Comparison of ENCODE assay signal across 1 cellular context in the genomic region with DNA sequence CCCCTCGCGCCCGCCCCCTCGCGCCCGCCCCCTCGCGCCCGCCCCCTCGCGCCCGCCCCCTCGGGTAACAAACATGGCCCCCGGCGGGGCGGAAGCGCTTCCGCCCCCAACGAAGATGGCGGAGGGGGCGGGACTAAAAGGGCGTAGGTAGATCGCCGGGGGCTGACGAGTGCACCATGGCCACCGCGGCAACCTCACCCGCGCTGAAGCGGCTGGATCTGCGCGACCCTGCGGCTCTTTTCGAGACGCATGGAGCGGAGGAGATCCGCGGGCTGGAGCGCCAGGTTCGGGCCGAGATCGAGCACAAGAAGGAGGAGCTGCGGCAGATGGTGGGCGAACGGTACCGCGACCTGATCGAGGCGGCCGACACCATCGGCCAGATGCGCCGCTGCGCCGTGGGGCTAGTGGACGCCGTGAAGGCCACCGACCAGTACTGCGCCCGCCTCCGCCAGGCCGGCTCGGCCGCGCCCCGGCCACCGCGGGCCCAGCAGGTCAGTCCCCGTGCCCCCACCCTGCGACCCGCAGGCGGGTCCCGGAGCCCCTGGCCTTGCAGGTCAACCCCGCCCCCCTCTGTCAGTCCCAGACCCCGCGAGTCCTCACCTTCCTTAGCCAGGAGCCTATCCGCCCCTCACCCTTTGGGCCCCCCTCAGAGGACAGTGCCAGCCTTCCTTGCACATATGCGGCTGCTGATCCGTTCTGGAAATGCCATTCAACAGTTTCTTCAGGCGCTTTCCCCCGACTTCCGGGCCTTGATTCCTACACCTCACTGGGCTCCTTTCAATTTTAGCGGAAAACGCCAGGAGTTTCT.
TF ChIP-seq lines count a peak whose summit lies in the region.

A gene with protein sequence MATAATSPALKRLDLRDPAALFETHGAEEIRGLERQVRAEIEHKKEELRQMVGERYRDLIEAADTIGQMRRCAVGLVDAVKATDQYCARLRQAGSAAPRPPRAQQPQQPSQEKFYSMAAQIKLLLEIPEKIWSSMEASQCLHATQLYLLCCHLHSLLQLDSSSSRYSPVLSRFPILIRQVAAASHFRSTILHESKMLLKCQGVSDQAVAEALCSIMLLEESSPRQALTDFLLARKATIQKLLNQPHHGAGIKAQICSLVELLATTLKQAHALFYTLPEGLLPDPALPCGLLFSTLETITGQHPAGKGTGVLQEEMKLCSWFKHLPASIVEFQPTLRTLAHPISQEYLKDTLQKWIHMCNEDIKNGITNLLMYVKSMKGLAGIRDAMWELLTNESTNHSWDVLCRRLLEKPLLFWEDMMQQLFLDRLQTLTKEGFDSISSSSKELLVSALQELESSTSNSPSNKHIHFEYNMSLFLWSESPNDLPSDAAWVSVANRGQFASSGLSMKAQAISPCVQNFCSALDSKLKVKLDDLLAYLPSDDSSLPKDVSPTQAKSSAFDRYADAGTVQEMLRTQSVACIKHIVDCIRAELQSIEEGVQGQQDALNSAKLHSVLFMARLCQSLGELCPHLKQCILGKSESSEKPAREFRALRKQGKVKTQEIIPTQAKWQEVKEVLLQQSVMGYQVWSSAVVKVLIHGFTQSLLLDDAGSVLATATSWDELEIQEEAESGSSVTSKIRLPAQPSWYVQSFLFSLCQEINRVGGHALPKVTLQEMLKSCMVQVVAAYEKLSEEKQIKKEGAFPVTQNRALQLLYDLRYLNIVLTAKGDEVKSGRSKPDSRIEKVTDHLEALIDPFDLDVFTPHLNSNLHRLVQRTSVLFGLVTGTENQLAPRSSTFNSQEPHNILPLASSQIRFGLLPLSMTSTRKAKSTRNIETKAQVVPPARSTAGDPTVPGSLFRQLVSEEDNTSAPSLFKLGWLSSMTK (plus strand): TSS at position 162 of the 808 bp plus-strand sequence. CDS start 15 bp downstream, at position 177.

TF ChIP-seq in K562, 482 proteins besides CTCF, POLR2A, EP300 and RAD21 (continued from another document and continues in another):
- TF ChIP-seq SMARCB1 (IDR thresholded peaks at IDR 0.05; ENCODE audit: insufficient read length, low read depth) (no peak), POLR2B (IDR thresholded peaks at IDR 0.05; ENCODE audit: low read depth, partially characterized antibody) (peak; percentile 79), ZNF239 (CRISPR knock-in tag; IDR thresholded peaks at IDR 0.05) (no peak), RFX5 (IDR thresholded peaks at IDR 0.05; ENCODE audit: low read depth, low read length) (no peak), GABPB2 (CRISPR knock-in tag; conservative IDR thresholded peaks at IDR 0.05) (no peak), HCFC1 (IDR thresholded peaks at IDR 0.05; ENCODE audit: low read depth, low read length) (peak; percentile 82), KAT8 (IDR thresholded peaks at IDR 0.05; ENCODE audit: low read depth) (no peak), ZNF174 (CRISPR knock-in tag; IDR thresholded peaks at IDR 0.05) (no peak), ZFP1 (CRISPR knock-in tag; IDR thresholded peaks at IDR 0.05) (no peak), TBP (optimal IDR thresholded peaks at IDR 0.05; ENCODE audit: low read depth, low read length) (peak; percentile 30), TEAD1 (CRISPR knock-in tag; IDR thresholded peaks at IDR 0.05) (no peak), TBL1XR1 (IDR thresholded peaks at IDR 0.05; ENCODE audit: low read length in 2 of 2) (no peak), SIN3A (IDR thresholded peaks at IDR 0.05; ENCODE audit: borderline replicate concordance in 2 of 2, control insufficient read depth in 1 of 2, low read depth in 2 of 2, low read length in 2 of 2) (peak in 1 of 2 experiments; percentile 65; a peak in 2 of 4 replicates), ZNF551 (CRISPR knock-in tag; IDR thresholded peaks at IDR 0.05) (no peak), ZBTB1 (CRISPR knock-in tag; IDR thresholded peaks at IDR 0.05; ENCODE audit: borderline replicate concordance, low read depth) (no peak), HMBOX1 (IDR thresholded peaks at IDR 0.05) (no peak), ZNF696 (CRISPR knock-in tag; conservative IDR thresholded peaks at IDR 0.05) (no peak), ZNF668 (CRISPR knock-in tag; IDR thresholded peaks at IDR 0.05) (no peak), HDAC3 (IDR thresholded peaks at IDR 0.05; ENCODE audit: borderline replicate concordance, partially characterized antibody) (no peak), CHD2 (IDR thresholded peaks at IDR 0.05; ENCODE audit: low read depth, low read length) (no peak), ZNF175 (CRISPR knock-in tag; IDR thresholded peaks at IDR 0.05; ENCODE audit: low read depth) (no peak), SIX5 (IDR thresholded peaks at IDR 0.05; ENCODE audit: borderline replicate concordance in 1 of 2, insufficient read depth in 1 of 2, low read depth in 1 of 2, low read length in 2 of 2) (peak; percentile 20 to 37; a peak in 2 of 4 replicates)
- TF ChIP-seq, protein P1, sequence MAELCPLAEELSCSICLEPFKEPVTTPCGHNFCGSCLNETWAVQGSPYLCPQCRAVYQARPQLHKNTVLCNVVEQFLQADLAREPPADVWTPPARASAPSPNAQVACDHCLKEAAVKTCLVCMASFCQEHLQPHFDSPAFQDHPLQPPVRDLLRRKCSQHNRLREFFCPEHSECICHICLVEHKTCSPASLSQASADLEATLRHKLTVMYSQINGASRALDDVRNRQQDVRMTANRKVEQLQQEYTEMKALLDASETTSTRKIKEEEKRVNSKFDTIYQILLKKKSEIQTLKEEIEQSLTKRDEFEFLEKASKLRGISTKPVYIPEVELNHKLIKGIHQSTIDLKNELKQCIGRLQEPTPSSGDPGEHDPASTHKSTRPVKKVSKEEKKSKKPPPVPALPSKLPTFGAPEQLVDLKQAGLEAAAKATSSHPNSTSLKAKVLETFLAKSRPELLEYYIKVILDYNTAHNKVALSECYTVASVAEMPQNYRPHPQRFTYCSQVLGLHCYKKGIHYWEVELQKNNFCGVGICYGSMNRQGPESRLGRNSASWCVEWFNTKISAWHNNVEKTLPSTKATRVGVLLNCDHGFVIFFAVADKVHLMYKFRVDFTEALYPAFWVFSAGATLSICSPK (IDR thresholded peaks at IDR 0.05; ENCODE audit: borderline replicate concordance) = no peak
- TF ChIP-seq, protein P2, sequence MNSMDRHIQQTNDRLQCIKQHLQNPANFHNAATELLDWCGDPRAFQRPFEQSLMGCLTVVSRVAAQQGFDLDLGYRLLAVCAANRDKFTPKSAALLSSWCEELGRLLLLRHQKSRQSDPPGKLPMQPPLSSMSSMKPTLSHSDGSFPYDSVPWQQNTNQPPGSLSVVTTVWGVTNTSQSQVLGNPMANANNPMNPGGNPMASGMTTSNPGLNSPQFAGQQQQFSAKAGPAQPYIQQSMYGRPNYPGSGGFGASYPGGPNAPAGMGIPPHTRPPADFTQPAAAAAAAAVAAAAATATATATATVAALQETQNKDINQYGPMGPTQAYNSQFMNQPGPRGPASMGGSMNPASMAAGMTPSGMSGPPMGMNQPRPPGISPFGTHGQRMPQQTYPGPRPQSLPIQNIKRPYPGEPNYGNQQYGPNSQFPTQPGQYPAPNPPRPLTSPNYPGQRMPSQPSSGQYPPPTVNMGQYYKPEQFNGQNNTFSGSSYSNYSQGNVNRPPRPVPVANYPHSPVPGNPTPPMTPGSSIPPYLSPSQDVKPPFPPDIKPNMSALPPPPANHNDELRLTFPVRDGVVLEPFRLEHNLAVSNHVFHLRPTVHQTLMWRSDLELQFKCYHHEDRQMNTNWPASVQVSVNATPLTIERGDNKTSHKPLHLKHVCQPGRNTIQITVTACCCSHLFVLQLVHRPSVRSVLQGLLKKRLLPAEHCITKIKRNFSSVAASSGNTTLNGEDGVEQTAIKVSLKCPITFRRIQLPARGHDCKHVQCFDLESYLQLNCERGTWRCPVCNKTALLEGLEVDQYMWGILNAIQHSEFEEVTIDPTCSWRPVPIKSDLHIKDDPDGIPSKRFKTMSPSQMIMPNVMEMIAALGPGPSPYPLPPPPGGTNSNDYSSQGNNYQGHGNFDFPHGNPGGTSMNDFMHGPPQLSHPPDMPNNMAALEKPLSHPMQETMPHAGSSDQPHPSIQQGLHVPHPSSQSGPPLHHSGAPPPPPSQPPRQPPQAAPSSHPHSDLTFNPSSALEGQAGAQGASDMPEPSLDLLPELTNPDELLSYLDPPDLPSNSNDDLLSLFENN (IDR thresholded peaks at IDR 0.05; ENCODE audit: low read depth in 2 of 2, low read length in 2 of 2) = 0 out of 4 replicates have a peak, but pooled peaks of 1 of the 2 experiments have one; percentile 38
- TF ChIP-seq, protein P3, sequence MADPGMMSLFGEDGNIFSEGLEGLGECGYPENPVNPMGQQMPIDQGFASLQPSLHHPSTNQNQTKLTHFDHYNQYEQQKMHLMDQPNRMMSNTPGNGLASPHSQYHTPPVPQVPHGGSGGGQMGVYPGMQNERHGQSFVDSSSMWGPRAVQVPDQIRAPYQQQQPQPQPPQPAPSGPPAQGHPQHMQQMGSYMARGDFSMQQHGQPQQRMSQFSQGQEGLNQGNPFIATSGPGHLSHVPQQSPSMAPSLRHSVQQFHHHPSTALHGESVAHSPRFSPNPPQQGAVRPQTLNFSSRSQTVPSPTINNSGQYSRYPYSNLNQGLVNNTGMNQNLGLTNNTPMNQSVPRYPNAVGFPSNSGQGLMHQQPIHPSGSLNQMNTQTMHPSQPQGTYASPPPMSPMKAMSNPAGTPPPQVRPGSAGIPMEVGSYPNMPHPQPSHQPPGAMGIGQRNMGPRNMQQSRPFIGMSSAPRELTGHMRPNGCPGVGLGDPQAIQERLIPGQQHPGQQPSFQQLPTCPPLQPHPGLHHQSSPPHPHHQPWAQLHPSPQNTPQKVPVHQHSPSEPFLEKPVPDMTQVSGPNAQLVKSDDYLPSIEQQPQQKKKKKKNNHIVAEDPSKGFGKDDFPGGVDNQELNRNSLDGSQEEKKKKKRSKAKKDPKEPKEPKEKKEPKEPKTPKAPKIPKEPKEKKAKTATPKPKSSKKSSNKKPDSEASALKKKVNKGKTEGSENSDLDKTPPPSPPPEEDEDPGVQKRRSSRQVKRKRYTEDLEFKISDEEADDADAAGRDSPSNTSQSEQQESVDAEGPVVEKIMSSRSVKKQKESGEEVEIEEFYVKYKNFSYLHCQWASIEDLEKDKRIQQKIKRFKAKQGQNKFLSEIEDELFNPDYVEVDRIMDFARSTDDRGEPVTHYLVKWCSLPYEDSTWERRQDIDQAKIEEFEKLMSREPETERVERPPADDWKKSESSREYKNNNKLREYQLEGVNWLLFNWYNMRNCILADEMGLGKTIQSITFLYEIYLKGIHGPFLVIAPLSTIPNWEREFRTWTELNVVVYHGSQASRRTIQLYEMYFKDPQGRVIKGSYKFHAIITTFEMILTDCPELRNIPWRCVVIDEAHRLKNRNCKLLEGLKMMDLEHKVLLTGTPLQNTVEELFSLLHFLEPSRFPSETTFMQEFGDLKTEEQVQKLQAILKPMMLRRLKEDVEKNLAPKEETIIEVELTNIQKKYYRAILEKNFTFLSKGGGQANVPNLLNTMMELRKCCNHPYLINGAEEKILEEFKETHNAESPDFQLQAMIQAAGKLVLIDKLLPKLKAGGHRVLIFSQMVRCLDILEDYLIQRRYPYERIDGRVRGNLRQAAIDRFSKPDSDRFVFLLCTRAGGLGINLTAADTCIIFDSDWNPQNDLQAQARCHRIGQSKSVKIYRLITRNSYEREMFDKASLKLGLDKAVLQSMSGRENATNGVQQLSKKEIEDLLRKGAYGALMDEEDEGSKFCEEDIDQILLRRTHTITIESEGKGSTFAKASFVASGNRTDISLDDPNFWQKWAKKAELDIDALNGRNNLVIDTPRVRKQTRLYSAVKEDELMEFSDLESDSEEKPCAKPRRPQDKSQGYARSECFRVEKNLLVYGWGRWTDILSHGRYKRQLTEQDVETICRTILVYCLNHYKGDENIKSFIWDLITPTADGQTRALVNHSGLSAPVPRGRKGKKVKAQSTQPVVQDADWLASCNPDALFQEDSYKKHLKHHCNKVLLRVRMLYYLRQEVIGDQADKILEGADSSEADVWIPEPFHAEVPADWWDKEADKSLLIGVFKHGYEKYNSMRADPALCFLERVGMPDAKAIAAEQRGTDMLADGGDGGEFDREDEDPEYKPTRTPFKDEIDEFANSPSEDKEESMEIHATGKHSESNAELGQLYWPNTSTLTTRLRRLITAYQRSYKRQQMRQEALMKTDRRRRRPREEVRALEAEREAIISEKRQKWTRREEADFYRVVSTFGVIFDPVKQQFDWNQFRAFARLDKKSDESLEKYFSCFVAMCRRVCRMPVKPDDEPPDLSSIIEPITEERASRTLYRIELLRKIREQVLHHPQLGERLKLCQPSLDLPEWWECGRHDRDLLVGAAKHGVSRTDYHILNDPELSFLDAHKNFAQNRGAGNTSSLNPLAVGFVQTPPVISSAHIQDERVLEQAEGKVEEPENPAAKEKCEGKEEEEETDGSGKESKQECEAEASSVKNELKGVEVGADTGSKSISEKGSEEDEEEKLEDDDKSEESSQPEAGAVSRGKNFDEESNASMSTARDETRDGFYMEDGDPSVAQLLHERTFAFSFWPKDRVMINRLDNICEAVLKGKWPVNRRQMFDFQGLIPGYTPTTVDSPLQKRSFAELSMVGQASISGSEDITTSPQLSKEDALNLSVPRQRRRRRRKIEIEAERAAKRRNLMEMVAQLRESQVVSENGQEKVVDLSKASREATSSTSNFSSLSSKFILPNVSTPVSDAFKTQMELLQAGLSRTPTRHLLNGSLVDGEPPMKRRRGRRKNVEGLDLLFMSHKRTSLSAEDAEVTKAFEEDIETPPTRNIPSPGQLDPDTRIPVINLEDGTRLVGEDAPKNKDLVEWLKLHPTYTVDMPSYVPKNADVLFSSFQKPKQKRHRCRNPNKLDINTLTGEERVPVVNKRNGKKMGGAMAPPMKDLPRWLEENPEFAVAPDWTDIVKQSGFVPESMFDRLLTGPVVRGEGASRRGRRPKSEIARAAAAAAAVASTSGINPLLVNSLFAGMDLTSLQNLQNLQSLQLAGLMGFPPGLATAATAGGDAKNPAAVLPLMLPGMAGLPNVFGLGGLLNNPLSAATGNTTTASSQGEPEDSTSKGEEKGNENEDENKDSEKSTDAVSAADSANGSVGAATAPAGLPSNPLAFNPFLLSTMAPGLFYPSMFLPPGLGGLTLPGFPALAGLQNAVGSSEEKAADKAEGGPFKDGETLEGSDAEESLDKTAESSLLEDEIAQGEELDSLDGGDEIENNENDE (IDR thresholded peaks at IDR 0.05; ENCODE audit: low read depth, low read length) = no peak
- TF ChIP-seq, protein P4, sequence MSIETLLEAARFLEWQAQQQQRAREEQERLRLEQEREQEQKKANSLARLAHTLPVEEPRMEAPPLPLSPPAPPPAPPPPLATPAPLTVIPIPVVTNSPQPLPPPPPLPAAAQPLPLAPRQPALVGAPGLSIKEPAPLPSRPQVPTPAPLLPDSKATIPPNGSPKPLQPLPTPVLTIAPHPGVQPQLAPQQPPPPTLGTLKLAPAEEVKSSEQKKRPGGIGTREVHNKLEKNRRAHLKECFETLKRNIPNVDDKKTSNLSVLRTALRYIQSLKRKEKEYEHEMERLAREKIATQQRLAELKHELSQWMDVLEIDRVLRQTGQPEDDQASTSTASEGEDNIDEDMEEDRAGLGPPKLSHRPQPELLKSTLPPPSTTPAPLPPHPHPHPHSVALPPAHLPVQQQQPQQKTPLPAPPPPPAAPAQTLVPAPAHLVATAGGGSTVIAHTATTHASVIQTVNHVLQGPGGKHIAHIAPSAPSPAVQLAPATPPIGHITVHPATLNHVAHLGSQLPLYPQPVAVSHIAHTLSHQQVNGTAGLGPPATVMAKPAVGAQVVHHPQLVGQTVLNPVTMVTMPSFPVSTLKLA (conservative IDR thresholded peaks at IDR 0.05) = peak; percentile 37 to 64; a peak in 3 of 4 replicates
